ENCODE assay signal across 9 cellular contexts in genomic region chr9:5389109-5389732, GRCh38. TPM values are rescaled to one million over a fixed set of nuclear protein-coding genes. Genes with fewer than 3 reads are reported as not detected.
DNase-seq lines count a peak whose midpoint lies in the region; ATAC-seq lines count a peak whose summit lies in the region.
"Had no signal": no experiment of that assay in that cellular context is flagged by ENCODE, and none has a peak within 500 bp of the region (broad histone marks: within the 10 kb centered on the region; RNA-seq: fewer than 3 reads in every experiment).

No MANE protein-coding gene starts in this region.

- DNase-seq in SW480 (ENCODE audit: low spot score): peak; percentile 58
- peak; percentile 82 for DNase-seq in myocyte (ENCODE audit: low read depth)
- no peak for DNase-seq in NCI-H2227 treated with DMSO at 0.1 percent for 48 hours (lab: John Stamatoyannopoulos, UW)
- DNase-seq in inferior parietal cortex (ENCODE audit: extremely low spot score): no peak
- no peak for DNase-seq in stimulated activated CD4-positive, alpha-beta T cell treated with anti-CD3 and anti-CD28 coated beads, Interleukin-4, amount 100 ng/mL, for 4 hours
- no peak for DNase-seq in NCI-H748 (lab: John Stamatoyannopoulos, UW; ENCODE audit: unreplicated experiment)

- ATAC-seq in GM18502 (IDR thresholded peaks at IDR 0.05; ENCODE audit: poor library complexity, unreplicated experiment) (peak; percentile 82), HG02678 (IDR thresholded peaks at IDR 0.05; ENCODE audit: unreplicated experiment) (peak; percentile 68)

RNA-seq across cellular contexts. Expression of gene PLGRKT, which starts 48.5 kb away (rescaled TPM):
- 45.7 and 46.9 TPM in 2 replicates for total RNA-seq in myocyte
- polyA plus RNA-seq in myocyte (2012): 29.8 TPM

RNA-seq across cellular contexts. Expression of gene RLN1, which starts 49.5 kb away (rescaled TPM):
- total RNA-seq in myocyte: 0.57 TPM in 1 of 2 replicates, not detected in the other
- polyA plus RNA-seq in myocyte (2012): 0.10 TPM
- total RNA-seq: NCI-H460 had no signal

Comparison
In these comparisons a context has a peak if more than half of its experiments do, and no peak if none do; other contexts are left out.
1. DNase-seq: peak in SW480 (single experiment) and myocyte (single experiment); none in NCI-H2227 treated with DMSO at 0.1 percent for 48 hours (single experiment), inferior parietal cortex (single experiment), stimulated activated CD4-positive, alpha-beta T cell treated with anti-CD3 and anti-CD28 coated beads, Interleukin-4, amount 100 ng/mL, for 4 hours (0 of 2) and NCI-H748 (single experiment).